In the genomic region with DNA sequence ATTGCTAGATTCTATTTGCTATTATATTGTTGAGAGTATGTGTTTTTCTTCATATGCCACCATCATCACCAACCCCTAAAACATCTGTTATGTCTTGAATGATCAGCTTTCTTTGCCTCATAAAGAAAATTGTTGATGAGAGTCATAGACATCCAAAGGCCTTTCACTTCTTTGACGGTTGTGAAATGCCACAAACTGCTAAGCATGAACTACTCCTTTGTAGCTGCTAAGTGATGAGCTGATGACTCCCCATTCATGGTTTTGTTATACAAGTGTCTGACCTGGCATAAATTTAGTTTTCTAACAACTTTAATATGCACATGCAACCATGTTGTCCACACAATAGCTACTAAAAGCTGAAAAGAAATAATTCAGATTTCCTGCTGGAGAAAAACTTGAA, we compare ENCODE assay signal across 8 cellular contexts. TPM values are rescaled to one million over a fixed set of nuclear protein-coding genes. Genes with fewer than 3 reads are reported as not detected.
DNase-seq lines count a peak whose midpoint lies in the region; ATAC-seq, FAIRE-seq and TF ChIP-seq lines count a peak whose summit lies in the region.

No MANE protein-coding gene starts in this region.

- BruUV-seq in HepG2 (replicated peaks; lab: Mats Ljungman, UMichigan), result no TSS peak

- no peaks in the 10 kb centered on the region for H3K27me3 Mint-ChIP-seq in activated CD4-positive, alpha-beta T cell treated with anti-CD3 and anti-CD28 coated beads, Interleukin-2, amount 10 ng/mL, durations not matched to agents 7 days and 5 days
- no peaks in the 10 kb centered on the region for H3K27me3 Mint-ChIP-seq in activated CD8-positive, alpha-beta T cell treated with anti-CD3 and anti-CD28 coated beads, Interleukin-2, amount 10 ng/mL, durations not matched to agents 7 days and 5 days (ENCODE audit: low read depth)

- intact Hi-C loops in HepG2 (cut with micrococcal nuclease; ENCODE audit: unreplicated experiment) (loop anchor here (1.0 to 10.0 kb wide), 3 partner anchors 9 to 238 kb away; a partner anchor contains a TSS), testis (cut with DNase I; ENCODE audit: low total_unique reads) (no loop called here)

- H3K4me3 Mint-ChIP-seq in activated CD4-positive, alpha-beta T cell treated with anti-CD3 and anti-CD28 coated beads, Interleukin-2, amount 10 ng/mL, durations not matched to agents 7 days and 5 days, result peak overlapping the region; percentile 98
- peak overlapping the region; percentile 98 for H3K4me3 Mint-ChIP-seq in activated CD8-positive, alpha-beta T cell treated with anti-CD3 and anti-CD28 coated beads, Interleukin-2, amount 10 ng/mL, durations not matched to agents 7 days and 5 days

- H3K4me3 ChIP-seq in HepG2 (replicated peaks in 1 of 3; ENCODE audit: insufficient read depth in 1 of 3, low read depth in 2 of 3, low read length in 3 of 3) (peak overlapping the region in 2 of 3 experiments; percentile 36 to 69; a peak in 2 of 6 replicates), testis (peak overlapping the region; percentile 76 to 88)

- H3K9ac ChIP-seq in HepG2 (ENCODE audit: insufficient read depth, low read depth, low read length), result no peak overlapping the region

- H3K27me3 ChIP-seq in HepG2 (ENCODE audit: control insufficient read depth in 1 of 2, insufficient read depth in 2 of 2, low read length in 2 of 2) (no peaks in the 10 kb centered on the region; a peak in 1 of 5 replicates), testis (no peaks in the 10 kb centered on the region)

- in situ Hi-C loops in HepG2 (cut with HindIII; ENCODE audit: extremely low pct_ligation_motif_present, low pct_unique_long_range_greater_than_20kb), result no loop called here

- FAIRE-seq in HepG2 (lab: Jason Lieb, UNC), result no peak

- no peaks in the 10 kb centered on the region for H3K9me3 ChIP-seq in HepG2 (ENCODE audit: low read length)
- no peaks in the 10 kb centered on the region for H3K9me3 ChIP-seq in testis

- H3K4me2 ChIP-seq in HepG2 (ENCODE audit: low read depth, low read length), result peak overlapping the region; percentile 88

- TF ChIP-seq EP300 in HepG2 (IDR thresholded peaks at IDR 0.05; ENCODE audit: low read depth in 2 of 2, low read length in 2 of 2), result no peak
- TF ChIP-seq EP300 in HepG2 (CRISPR knock-in tag; IDR thresholded peaks at IDR 0.05; ENCODE audit: borderline replicate concordance), result no peak

- H4K20me1 ChIP-seq in HepG2 (ENCODE audit: insufficient read depth, low read length), result no peaks in the 10 kb centered on the region

- H3K4me1 Mint-ChIP-seq in activated CD4-positive, alpha-beta T cell treated with anti-CD3 and anti-CD28 coated beads, Interleukin-2, amount 10 ng/mL, durations not matched to agents 7 days and 5 days, result peaks cover 26% of the 10 kb centered on the region
- peaks cover 27% of the 10 kb centered on the region for H3K4me1 Mint-ChIP-seq in activated CD8-positive, alpha-beta T cell treated with anti-CD3 and anti-CD28 coated beads, Interleukin-2, amount 10 ng/mL, durations not matched to agents 7 days and 5 days (ENCODE audit: low read depth)

- DNase-seq in activated CD4-positive, alpha-beta T cell treated with anti-CD3 and anti-CD28 coated beads, Interleukin-2, amount 10 ng/mL, durations not matched to agents 7 days and 5 days, result no peak
- DNase-seq in activated CD4-positive, alpha-beta T cell treated with anti-CD3 and anti-CD28 coated beads, Interleukin-2, amount 50 U/mL, for 48 hours, result no peak
- DNase-seq in activated CD8-positive, alpha-beta T cell treated with anti-CD3 and anti-CD28 coated beads, Interleukin-2, amount 10 ng/mL, durations not matched to agents 7 days and 5 days, result no peak
- DNase-seq in HepG2 (ENCODE audit: low spot score) (no peak), testis (no peak), NCI-H2227 treated with DMSO at 0.1 percent for 48 hours (lab: John Stamatoyannopoulos, UW) (no peak)

- peaks cover 16% of the 10 kb centered on the region for H3K79me2 ChIP-seq in HepG2 (ENCODE audit: insufficient read depth, low read length)

- ATAC-seq in activated CD8-positive, alpha-beta T cell treated with anti-CD3 and anti-CD28 coated beads, Interleukin-2, amount 10 ng/mL, durations not matched to agents 7 days and 5 days, result no peak
- no peak for ATAC-seq in HepG2
- ATAC-seq in HG03460 (IDR thresholded peaks at IDR 0.05; ENCODE audit: unreplicated experiment), result no peak
- no peak for ATAC-seq in GM19023 (IDR thresholded peaks at IDR 0.05; ENCODE audit: unreplicated experiment)

- CTCF ChIA-PET in activated CD4-positive, alpha-beta T cell treated with anti-CD3 and anti-CD28 coated beads, Interleukin-2, amount 10 ng/mL, durations not matched to agents 7 days and 5 days (lab: Charles Lee), result interaction anchor here (0.6 to 4.0 kb wide), 28 partner anchors 9 to 1425 kb away, joined by 3 to 44 read pairs (median 3); a partner anchor contains a TSS
- CTCF ChIA-PET in activated CD8-positive, alpha-beta T cell treated with anti-CD3 and anti-CD28 coated beads, Interleukin-2, amount 10 ng/mL, durations not matched to agents 7 days and 5 days (lab: Charles Lee), result interaction anchor here (0.6 to 4.7 kb wide), 48 partner anchors 10 to 758 kb away, joined by 3 to 75 read pairs (median 7); a partner anchor contains a TSS
- CTCF ChIA-PET in HepG2 (lab: Yijun Ruan, JAX; ENCODE audit: low intra/inter-chr PET ratio, low total read pairs), result interaction anchor here (1.4 to 2.3 kb wide), 2 partner anchors 8 to 109 kb away, joined by 6 to 17 read pairs; a partner anchor contains a TSS

- TF ChIP-seq RAD21 in HepG2 (CRISPR knock-in tag; IDR thresholded peaks at IDR 0.05), result no peak

- TF ChIP-seq POLR2A in HepG2 (IDR thresholded peaks at IDR 0.05; ENCODE audit: insufficient read depth in 1 of 2, low read depth in 2 of 2, low read length in 2 of 2), result no peak
- TF ChIP-seq POLR2A in testis (IDR thresholded peaks at IDR 0.05), result no peak

- POLR2A ChIA-PET in activated CD4-positive, alpha-beta T cell treated with anti-CD3 and anti-CD28 coated beads, Interleukin-2, amount 10 ng/mL, durations not matched to agents 7 days and 5 days (lab: Charles Lee), result interaction anchor here (0.5 kb wide), 1 partner anchor 67 kb away, joined by 3 read pairs; no protein-coding TSS in a partner anchor
- POLR2A ChIA-PET in activated CD8-positive, alpha-beta T cell treated with anti-CD3 and anti-CD28 coated beads, Interleukin-2, amount 10 ng/mL, durations not matched to agents 7 days and 5 days (lab: Charles Lee), result interaction anchor here (1.0 to 1.5 kb wide), 4 partner anchors 10 to 431 kb away, joined by 5 to 12 read pairs (median 5); no protein-coding TSS in a partner anchor
- POLR2A ChIA-PET in HepG2 (lab: Yijun Ruan, JAX), result interaction anchor here (0.5 to 3.1 kb wide), 11 partner anchors 8 to 261 kb away, joined by 3 to 44 read pairs (median 5); a partner anchor contains a TSS

- no peak overlapping the region for H3K27ac ChIP-seq in HepG2 (ENCODE audit: extremely low read length, insufficient read depth, low read length)
- H3K27ac ChIP-seq in testis, result no peak overlapping the region

- H2AFZ ChIP-seq in HepG2 (ENCODE audit: low read length), result peak overlapping the region; percentile 34

- WGBS in HepG2 (ENCODE audit: low lambda C conversion rate), result 4% methylated on average over 1 of the region's 1 CpG
- 21 to 33% methylated on average over 1 of the region's 1 CpG for WGBS in testis, 2 donors

- TF ChIP-seq CTCF in HepG2 (CRISPR knock-in tag; IDR thresholded peaks at IDR 0.05), result no peak
- TF ChIP-seq CTCF in testis (IDR thresholded peaks at IDR 0.05), result no peak

- peaks cover 44% of the 10 kb centered on the region for H3K4me1 ChIP-seq in HepG2 (ENCODE audit: insufficient read depth, low read length)
- H3K4me1 ChIP-seq in testis, result peaks cover 21% of the 10 kb centered on the region

- H3K9me3 Mint-ChIP-seq in activated CD4-positive, alpha-beta T cell treated with anti-CD3 and anti-CD28 coated beads, Interleukin-2, amount 10 ng/mL, durations not matched to agents 7 days and 5 days, result no peaks in the 10 kb centered on the region
- no peaks in the 10 kb centered on the region for H3K9me3 Mint-ChIP-seq in activated CD8-positive, alpha-beta T cell treated with anti-CD3 and anti-CD28 coated beads, Interleukin-2, amount 10 ng/mL, durations not matched to agents 7 days and 5 days (ENCODE audit: insufficient read depth)

- peak overlapping the region; percentile 96 for H3K27ac Mint-ChIP-seq in activated CD4-positive, alpha-beta T cell treated with anti-CD3 and anti-CD28 coated beads, Interleukin-2, amount 10 ng/mL, durations not matched to agents 7 days and 5 days
- H3K27ac Mint-ChIP-seq in activated CD8-positive, alpha-beta T cell treated with anti-CD3 and anti-CD28 coated beads, Interleukin-2, amount 10 ng/mL, durations not matched to agents 7 days and 5 days, result no peak overlapping the region

- H3K36me3 ChIP-seq in HepG2 (replicated peaks in 1 of 2; ENCODE audit: control insufficient read depth in 1 of 2, insufficient read depth in 2 of 2, low read length in 2 of 2) (peaks cover 5 to 11% of the 10 kb centered on the region in 2 experiments), testis (ENCODE audit: low read depth, missing control alignments) (no peaks in the 10 kb centered on the region)

- H3K36me3 Mint-ChIP-seq in activated CD4-positive, alpha-beta T cell treated with anti-CD3 and anti-CD28 coated beads, Interleukin-2, amount 10 ng/mL, durations not matched to agents 7 days and 5 days (ENCODE audit: low read depth), result peaks cover 5% of the 10 kb centered on the region
- peaks cover 5% of the 10 kb centered on the region for H3K36me3 Mint-ChIP-seq in activated CD8-positive, alpha-beta T cell treated with anti-CD3 and anti-CD28 coated beads, Interleukin-2, amount 10 ng/mL, durations not matched to agents 7 days and 5 days (ENCODE audit: low read depth)

RNA-seq across cellular contexts. Expression of a gene that starts 0.7 kb away (rescaled TPM):
- total RNA-seq in activated CD4-positive, alpha-beta T cell treated with anti-CD3 and anti-CD28 coated beads, Interleukin-2, amount 10 ng/mL, durations not matched to agents 7 days and 5 days, result 10 to 100 TPM; 33.4 to 34.3 TPM
- total RNA-seq in activated CD8-positive, alpha-beta T cell treated with anti-CD3 and anti-CD28 coated beads, Interleukin-2, amount 10 ng/mL, durations not matched to agents 7 days and 5 days, result 10 to 100 TPM; 26.1 to 27.8 TPM
- 30.0 and 34.9 TPM in 2 replicates for total RNA-seq in HepG2 (2016; rRNA removed; fragmentation: Illumina TruSeq; extraction: Trizol)
- total RNA-seq in HepG2 (2016; cell fraction: cytosol; rRNA removed; fragmentation: Illumina TruSeq; extraction: Trizol; ENCODE audit: low read depth), result 4.1 and 4.9 TPM in 2 replicates
- 29.8 and 33.9 TPM in 2 replicates for total RNA-seq in HepG2 (2016; cell fraction: insoluble cytoplasmic fraction; rRNA removed; fragmentation: Illumina TruSeq; extraction: Trizol)
- total RNA-seq in HepG2 (2016; cell fraction: membrane; rRNA removed; fragmentation: Illumina TruSeq; extraction: Trizol), result 7.5 and 7.8 TPM in 2 replicates
- 66.7 and 78.1 TPM in 2 replicates for total RNA-seq in HepG2 (2016; cell fraction: nucleus; rRNA removed; fragmentation: Illumina TruSeq; extraction: Trizol)
- 40.9 and 50.5 TPM in 2 replicates for polyA plus RNA-seq in HepG2 (2011; rRNA removed)
- 15.3 and 20.2 TPM in 2 replicates for polyA plus RNA-seq in HepG2 (2011; cell fraction: cytosol; rRNA removed)
- 94.8 and 97.3 TPM in 2 replicates for polyA plus RNA-seq in HepG2 (2011; cell fraction: nucleus; rRNA removed)
- 21.5 and 23.7 TPM in 2 replicates for polyA plus RNA-seq in HepG2 (2012)
- 0.52 and 0.68 TPM in 2 replicates for polyA plus RNA-seq in HepG2 (2016; cell fraction: cytosol; fragmentation: Illumina TruSeq; extraction: Trizol; ENCODE audit: low read depth)
- polyA plus RNA-seq in HepG2 (2016; cell fraction: insoluble cytoplasmic fraction; fragmentation: Illumina TruSeq; extraction: Trizol; ENCODE audit: low read depth), result 16.2 TPM in 2 replicates
- 1.6 and 1.9 TPM in 2 replicates for polyA plus RNA-seq in HepG2 (2016; cell fraction: membrane; fragmentation: Illumina TruSeq; extraction: Trizol; ENCODE audit: low read depth)
- polyA plus RNA-seq in HepG2 (2016; cell fraction: nucleus; fragmentation: Illumina TruSeq; extraction: Trizol; ENCODE audit: insufficient read depth, low read depth), result 76.5 and 79.3 TPM in 2 replicates
- 13.4 and 37.5 TPM in 2 replicates for polyA minus RNA-seq in HepG2 (2011; rRNA and poly(A)+ RNA removed; ENCODE audit: low replicate concordance)
- polyA minus RNA-seq in HepG2 (2011; cell fraction: cytosol; rRNA and poly(A)+ RNA removed), result 23.4 and 24.8 TPM in 2 replicates
- polyA minus RNA-seq in HepG2 (2011; cell fraction: nucleus; rRNA and poly(A)+ RNA removed), result 152 and 168 TPM in 2 replicates
- 10 to 100 TPM; 39.8 to 42.1 TPM for total RNA-seq in testis
- 24.4 TPM for polyA plus RNA-seq in testis (ENCODE audit: insufficient read depth, low read depth, low replicate concordance)

RNA-seq across cellular contexts. Expression of a gene that starts 8.4 kb away (rescaled TPM):
- under 1 TPM; 0.19 to 0.35 TPM for total RNA-seq in activated CD4-positive, alpha-beta T cell treated with anti-CD3 and anti-CD28 coated beads, Interleukin-2, amount 10 ng/mL, durations not matched to agents 7 days and 5 days
- total RNA-seq in activated CD8-positive, alpha-beta T cell treated with anti-CD3 and anti-CD28 coated beads, Interleukin-2, amount 10 ng/mL, durations not matched to agents 7 days and 5 days, result under 1 TPM; 0.11 to 0.47 TPM
- total RNA-seq in HepG2 (2016; rRNA removed; fragmentation: Illumina TruSeq; extraction: Trizol) (23.9 and 40.0 TPM in 2 replicates), testis (1 to 10 TPM; 1.6 to 2.8 TPM)
- total RNA-seq in HepG2 (2016; cell fraction: cytosol; rRNA removed; fragmentation: Illumina TruSeq; extraction: Trizol; ENCODE audit: low read depth), result 13.2 and 15.3 TPM in 2 replicates
- total RNA-seq in HepG2 (2016; cell fraction: insoluble cytoplasmic fraction; rRNA removed; fragmentation: Illumina TruSeq; extraction: Trizol), result 25.8 and 40.1 TPM in 2 replicates
- total RNA-seq in HepG2 (2016; cell fraction: membrane; rRNA removed; fragmentation: Illumina TruSeq; extraction: Trizol), result 15.4 and 17.9 TPM in 2 replicates
- 58.4 and 68.3 TPM in 2 replicates for total RNA-seq in HepG2 (2016; cell fraction: nucleus; rRNA removed; fragmentation: Illumina TruSeq; extraction: Trizol)
- polyA plus RNA-seq in HepG2 (2011; rRNA removed) (59.1 and 75.4 TPM in 2 replicates), testis (ENCODE audit: insufficient read depth, low read depth, low replicate concordance) (3.3 TPM)
- polyA plus RNA-seq in HepG2 (2011; cell fraction: cytosol; rRNA removed), result 27.6 and 37.9 TPM in 2 replicates
- polyA plus RNA-seq in HepG2 (2011; cell fraction: nucleus; rRNA removed), result 71.7 and 72.3 TPM in 2 replicates
- 30.3 and 68.2 TPM in 2 replicates for polyA plus RNA-seq in HepG2 (2012)
- 2.9 TPM in 2 replicates for polyA plus RNA-seq in HepG2 (2016; cell fraction: cytosol; fragmentation: Illumina TruSeq; extraction: Trizol; ENCODE audit: low read depth)
- 21.0 and 21.2 TPM in 2 replicates for polyA plus RNA-seq in HepG2 (2016; cell fraction: insoluble cytoplasmic fraction; fragmentation: Illumina TruSeq; extraction: Trizol; ENCODE audit: low read depth)
- 6.2 and 7.6 TPM in 2 replicates for polyA plus RNA-seq in HepG2 (2016; cell fraction: membrane; fragmentation: Illumina TruSeq; extraction: Trizol; ENCODE audit: low read depth)
- 70.2 and 71.4 TPM in 2 replicates for polyA plus RNA-seq in HepG2 (2016; cell fraction: nucleus; fragmentation: Illumina TruSeq; extraction: Trizol; ENCODE audit: insufficient read depth, low read depth)
- polyA minus RNA-seq in HepG2 (2011; rRNA and poly(A)+ RNA removed; ENCODE audit: low replicate concordance), result 21.7 TPM in 1 of 2 replicates, not detected in the other
- 24.9 and 25.1 TPM in 2 replicates for polyA minus RNA-seq in HepG2 (2011; cell fraction: cytosol; rRNA and poly(A)+ RNA removed)
- polyA minus RNA-seq in HepG2 (2011; cell fraction: nucleus; rRNA and poly(A)+ RNA removed), result 96.8 and 123 TPM in 2 replicates

RNA-seq across cellular contexts. Expression of a gene that starts 55.7 kb away (rescaled TPM):
- total RNA-seq in activated CD4-positive, alpha-beta T cell treated with anti-CD3 and anti-CD28 coated beads, Interleukin-2, amount 10 ng/mL, durations not matched to agents 7 days and 5 days, result not detected
- total RNA-seq in activated CD8-positive, alpha-beta T cell treated with anti-CD3 and anti-CD28 coated beads, Interleukin-2, amount 10 ng/mL, durations not matched to agents 7 days and 5 days, result not detected
- total RNA-seq in HepG2 (2016; rRNA removed; fragmentation: Illumina TruSeq; extraction: Trizol) (2.2 and 3.5 TPM in 2 replicates), testis (not detected)
- total RNA-seq in HepG2 (2016; cell fraction: cytosol; rRNA removed; fragmentation: Illumina TruSeq; extraction: Trizol; ENCODE audit: low read depth), result 0.30 and 0.53 TPM in 2 replicates
- total RNA-seq in HepG2 (2016; cell fraction: insoluble cytoplasmic fraction; rRNA removed; fragmentation: Illumina TruSeq; extraction: Trizol), result 2.9 and 3.4 TPM in 2 replicates
- total RNA-seq in HepG2 (2016; cell fraction: membrane; rRNA removed; fragmentation: Illumina TruSeq; extraction: Trizol), result 0.86 and 1.1 TPM in 2 replicates
- total RNA-seq in HepG2 (2016; cell fraction: nucleus; rRNA removed; fragmentation: Illumina TruSeq; extraction: Trizol), result 0.78 and 0.87 TPM in 2 replicates
- polyA plus RNA-seq in HepG2 (2011; rRNA removed) (11.2 TPM in 2 replicates), testis (ENCODE audit: insufficient read depth, low read depth, low replicate concordance) (0.34 TPM)
- polyA plus RNA-seq in HepG2 (2011; cell fraction: cytosol; rRNA removed), result 7.2 and 11.5 TPM in 2 replicates
- 4.8 and 7.3 TPM in 2 replicates for polyA plus RNA-seq in HepG2 (2011; cell fraction: nucleus; rRNA removed)
- polyA plus RNA-seq in HepG2 (2012), result 13.8 and 38.1 TPM in 2 replicates
- polyA plus RNA-seq in HepG2 (2016; cell fraction: cytosol; fragmentation: Illumina TruSeq; extraction: Trizol; ENCODE audit: low read depth), result 0.32 and 0.35 TPM in 2 replicates
- 3.3 and 4.8 TPM in 2 replicates for polyA plus RNA-seq in HepG2 (2016; cell fraction: insoluble cytoplasmic fraction; fragmentation: Illumina TruSeq; extraction: Trizol; ENCODE audit: low read depth)
- 0.96 and 1.1 TPM in 2 replicates for polyA plus RNA-seq in HepG2 (2016; cell fraction: membrane; fragmentation: Illumina TruSeq; extraction: Trizol; ENCODE audit: low read depth)
- 1.2 and 1.7 TPM in 2 replicates for polyA plus RNA-seq in HepG2 (2016; cell fraction: nucleus; fragmentation: Illumina TruSeq; extraction: Trizol; ENCODE audit: insufficient read depth, low read depth)
- polyA minus RNA-seq in HepG2 (2011; rRNA and poly(A)+ RNA removed; ENCODE audit: low replicate concordance), result 2.4 TPM in 1 of 2 replicates, not detected in the other
- polyA minus RNA-seq in HepG2 (2011; cell fraction: cytosol; rRNA and poly(A)+ RNA removed), result 4.9 and 6.7 TPM in 2 replicates
- polyA minus RNA-seq in HepG2 (2011; cell fraction: nucleus; rRNA and poly(A)+ RNA removed), result 1.9 and 7.8 TPM in 2 replicates
